Comparison of ENCODE assay signal across 9 cellular contexts in genomic region chr9:33466565-33467495, GRCh38. TPM values are rescaled to one million over a fixed set of nuclear protein-coding genes. Genes with fewer than 3 reads are reported as not detected.
A peak's percentile ranks its signal among the peaks of the same experiment; 100 is the strongest.
DNase-seq lines count a peak whose midpoint lies in the region; ATAC-seq and TF ChIP-seq lines count a peak whose summit lies in the region.
"Had no signal": no experiment of that assay in that cellular context is flagged by ENCODE, and none has a peak within 500 bp of the region (broad histone marks: within the 10 kb centered on the region; RNA-seq: fewer than 3 reads in every experiment).

No MANE protein-coding gene starts in this region.

- POLR2A ChIA-PET in activated CD4-positive, alpha-beta T cell treated with anti-CD3 and anti-CD28 coated beads for 36 hours (lab: Charles Lee) = interaction anchor here (0.6 to 1.2 kb wide), 4 partner anchors 19 to 102 kb away, joined by 3 to 5 read pairs (median 4); partner anchors contain the start of gene AQP3

- CTCF ChIA-PET in activated CD4-positive, alpha-beta T cell treated with anti-CD3 and anti-CD28 coated beads for 36 hours (lab: Charles Lee) = interaction anchor here (0.5 to 4.0 kb wide), 35 partner anchors 9 to 1357 kb away, joined by 3 to 53 read pairs (median 4); partner anchors contain the start of gene AQP3

- H3K9me3 ChIP-seq in lung (ENCODE audit: control insufficient read depth in 2 of 2, insufficient read depth in 1 of 2, low read length in 1 of 2) = no peaks in the 10 kb centered on the region

- no peak overlapping the region for H3K4me3 ChIP-seq in lung
- H3K4me3 ChIP-seq: SK-N-MC had no signal

- 79 to 84% methylated on average over 24 of the region's 24 CpGs for WGBS in lung, 2 donors

- intact Hi-C loops in activated CD4-positive, alpha-beta T cell treated with anti-CD3 and anti-CD28 coated beads for 36 hours (cut with DNase I, micrococcal nuclease) = loop anchor here (1.0 to 5.0 kb wide), 5 partner anchors 63 to 180 kb away; no protein-coding TSS in a partner anchor

- no peaks in the 10 kb centered on the region for H3K9me3 Mint-ChIP-seq in activated CD4-positive, alpha-beta T cell treated with anti-CD3 and anti-CD28 coated beads for 36 hours (ENCODE audit: low read depth)

- no peaks in the 10 kb centered on the region for H3K27me3 ChIP-seq in lung (ENCODE audit: control insufficient read depth, insufficient read depth)

- DNase-seq in ELF-1 (ENCODE audit: low read depth, low spot score) = peak; percentile 75
- DNase-seq in KG1 (lab: John Stamatoyannopoulos, UW) = peak; percentile 37
- DNase-seq in activated CD4-positive, alpha-beta T cell treated with anti-CD3 and anti-CD28 coated beads for 36 hours = peak; percentile 85
- peak; percentile 54 for DNase-seq in cerebellar cortex (ENCODE audit: low spot score)
- peak; percentile 69 for DNase-seq in lung (ENCODE audit: low spot score)
- DNase-seq in stimulated activated CD8-positive, alpha-beta memory T cell treated with anti-CD3 and anti-CD28 coated beads, Interleukin-4, amount 100 ng/mL, for 1 hour (ENCODE audit: low read depth in 2 of 2, low spot score in 1 of 2) = peak; percentile 53 to 56
- no peak for DNase-seq in NCI-H128 (lab: John Stamatoyannopoulos, UW; ENCODE audit: unreplicated experiment)
- no peak for DNase-seq in NCI-H2171 (lab: John Stamatoyannopoulos, UW)

- H3K27ac Mint-ChIP-seq in activated CD4-positive, alpha-beta T cell treated with anti-CD3 and anti-CD28 coated beads for 36 hours = no peak overlapping the region

- peak; percentile 83 for TF ChIP-seq CTCF in lung (IDR thresholded peaks at IDR 0.05; ENCODE audit: control extremely low read depth, extremely low read depth)

- no peak overlapping the region for H3K27ac ChIP-seq in lung (ENCODE audit: low read depth in 1 of 2, low read length in 1 of 2)
- H3K27ac ChIP-seq: SK-N-MC had no signal

- H3K36me3 ChIP-seq in lung (ENCODE audit: control insufficient read depth in 2 of 2, insufficient read depth in 2 of 2, low read length in 2 of 2) = peaks cover 50 to 87% of the 10 kb centered on the region in 2 donors

- no peak overlapping the region for H3K4me3 Mint-ChIP-seq in activated CD4-positive, alpha-beta T cell treated with anti-CD3 and anti-CD28 coated beads for 36 hours

- H3K27me3 Mint-ChIP-seq in activated CD4-positive, alpha-beta T cell treated with anti-CD3 and anti-CD28 coated beads for 36 hours = no peaks in the 10 kb centered on the region

- H3K4me1 Mint-ChIP-seq in activated CD4-positive, alpha-beta T cell treated with anti-CD3 and anti-CD28 coated beads for 36 hours = peaks cover 10% of the 10 kb centered on the region

- H3K4me1 ChIP-seq in lung (ENCODE audit: control insufficient read depth in 2 of 2, insufficient read depth in 2 of 2, low read length in 2 of 2) = peaks cover 0 to 2% of the 10 kb centered on the region in 2 donors

- peaks cover 54% of the 10 kb centered on the region for H3K36me3 Mint-ChIP-seq in activated CD4-positive, alpha-beta T cell treated with anti-CD3 and anti-CD28 coated beads for 36 hours (ENCODE audit: low read depth)

- peak; percentile 88 for ATAC-seq in activated CD4-positive, alpha-beta T cell treated with anti-CD3 and anti-CD28 coated beads for 36 hours
- peak; percentile 70 for ATAC-seq in lung (ENCODE audit: insufficient read depth, low FRiP score)

RNA-seq across cellular contexts. Expression of gene NOL6, which starts 6.9 kb away (rescaled TPM):
- 10 to 100 TPM; 39.0 to 39.4 TPM for total RNA-seq in activated CD4-positive, alpha-beta T cell treated with anti-CD3 and anti-CD28 coated beads for 36 hours
- 10 to 100 TPM; 14.4 to 42.5 TPM for total RNA-seq in lung
- 10 to 100 TPM; 31.5 to 32.6 TPM for polyA plus RNA-seq in lung

RNA-seq across cellular contexts. Expression of gene AQP3, which starts 19.4 kb away (rescaled TPM):
- 10 to 100 TPM in 1 of 2 experiments, 1 to 10 TPM in 1; 8.5 to 11.3 TPM for total RNA-seq in activated CD4-positive, alpha-beta T cell treated with anti-CD3 and anti-CD28 coated beads for 36 hours
- 100 to 1,000 TPM in 1 of 2 donors, 10 to 100 TPM in 1; 43.9 to 181 TPM for total RNA-seq in lung
- polyA plus RNA-seq in lung = 100 to 1,000 TPM; 137 to 218 TPM

RNA-seq across cellular contexts. Expression of gene ANKRD18B, which starts 57.2 kb away (rescaled TPM):
- 1 to 10 TPM; 1.5 to 2.2 TPM for total RNA-seq in activated CD4-positive, alpha-beta T cell treated with anti-CD3 and anti-CD28 coated beads for 36 hours
- 1 to 10 TPM in 1 of 2 donors, under 1 TPM in 1; 0.77 to 2.2 TPM for total RNA-seq in lung
- polyA plus RNA-seq in lung = under 1 TPM; 0.27 to 0.81 TPM

Comparison
In these comparisons a context has a peak if more than half of its experiments do, and no peak if none do; other contexts are left out.
1. DNase-seq: peak in ELF-1 (single experiment), KG1 (single experiment), activated CD4-positive, alpha-beta T cell treated with anti-CD3 and anti-CD28 coated beads for 36 hours (single experiment), cerebellar cortex (single experiment), lung (single experiment) and stimulated activated CD8-positive, alpha-beta memory T cell treated with anti-CD3 and anti-CD28 coated beads, Interleukin-4, amount 100 ng/mL, for 1 hour (2 of 2); none in NCI-H128 (single experiment) and NCI-H2171 (single experiment).